Comparison of ENCODE assay signal across 1 cellular context in the genomic region with DNA sequence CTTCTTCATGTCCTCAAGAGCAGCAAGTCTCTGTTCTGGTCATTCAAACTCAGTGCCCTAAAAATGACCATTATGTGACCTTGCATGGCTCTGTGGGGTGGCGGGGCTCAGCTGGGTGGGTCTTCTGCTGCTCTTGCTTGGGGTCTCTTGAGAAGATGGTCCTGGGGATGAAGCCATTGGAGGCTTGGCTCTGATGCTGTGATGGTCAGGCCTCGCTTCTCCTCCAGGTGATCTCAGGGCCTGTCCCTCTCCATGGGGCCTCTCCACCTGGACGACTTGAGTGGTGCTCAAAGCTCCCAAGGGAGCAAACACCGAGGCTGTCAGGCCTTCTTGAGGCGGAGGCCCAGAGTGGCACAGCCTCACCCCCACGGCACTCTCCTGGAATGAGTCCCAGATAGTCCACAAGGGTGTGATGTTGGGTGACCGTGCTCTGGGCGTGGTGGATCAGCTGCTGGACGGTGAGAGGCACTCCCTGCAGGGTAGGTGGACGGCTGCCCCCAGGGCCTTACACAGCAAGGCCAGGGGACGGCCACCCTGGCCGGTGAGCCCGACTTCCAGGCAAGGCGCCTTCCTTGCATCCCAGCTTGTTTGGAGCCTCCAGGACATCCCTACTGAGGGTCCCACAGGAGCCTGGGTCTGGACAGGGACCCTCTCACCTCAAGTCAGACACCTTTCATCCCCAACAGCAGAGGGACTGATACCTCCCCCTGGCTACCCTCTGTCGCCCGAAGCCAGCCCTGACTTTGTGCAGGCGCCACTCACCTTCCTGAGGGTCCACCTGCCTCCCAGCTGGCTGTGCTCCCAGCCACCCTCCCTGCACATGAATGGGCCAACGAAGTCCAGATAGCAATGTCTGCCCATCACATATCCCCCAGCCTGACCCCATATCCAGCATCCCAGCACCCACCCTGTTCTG.
TF ChIP-seq lines count a peak whose summit lies in the region.

No MANE protein-coding gene starts in this region.

TF ChIP-seq in SK-N-SH, 30 proteins besides CTCF, POLR2A, EP300 and RAD21 (continued from another document):
- TF ChIP-seq, protein P1, sequence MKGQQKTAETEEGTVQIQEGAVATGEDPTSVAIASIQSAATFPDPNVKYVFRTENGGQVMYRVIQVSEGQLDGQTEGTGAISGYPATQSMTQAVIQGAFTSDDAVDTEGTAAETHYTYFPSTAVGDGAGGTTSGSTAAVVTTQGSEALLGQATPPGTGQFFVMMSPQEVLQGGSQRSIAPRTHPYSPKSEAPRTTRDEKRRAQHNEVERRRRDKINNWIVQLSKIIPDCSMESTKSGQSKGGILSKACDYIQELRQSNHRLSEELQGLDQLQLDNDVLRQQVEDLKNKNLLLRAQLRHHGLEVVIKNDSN (IDR thresholded peaks at IDR 0.05; ENCODE audit: borderline replicate concordance, low read depth) = no peak
- TF ChIP-seq FOXJ3 (CRISPR knock-in tag; IDR thresholded peaks at IDR 0.05) (no peak), GATA2 (CRISPR knock-in tag; IDR thresholded peaks at IDR 0.05) (no peak), POLR2AphosphoS5 (IDR thresholded peaks at IDR 0.05; ENCODE audit: low read depth, low read length) (no peak), SIN3A (IDR thresholded peaks at IDR 0.05; ENCODE audit: borderline replicate concordance, low read depth, low read length) (no peak), FOXM1 (IDR thresholded peaks at IDR 0.05; ENCODE audit: low read depth) (no peak), NFIC (IDR thresholded peaks at IDR 0.05; ENCODE audit: borderline replicate concordance) (no peak), RCOR1 (IDR thresholded peaks at IDR 0.05; ENCODE audit: low read length) (no peak), MEF2A (IDR thresholded peaks at IDR 0.05; ENCODE audit: borderline replicate concordance, low read depth) (no peak), SMC3 (IDR thresholded peaks at IDR 0.05; ENCODE audit: low read depth, low read length) (no peak)
- TF ChIP-seq, protein P2, sequence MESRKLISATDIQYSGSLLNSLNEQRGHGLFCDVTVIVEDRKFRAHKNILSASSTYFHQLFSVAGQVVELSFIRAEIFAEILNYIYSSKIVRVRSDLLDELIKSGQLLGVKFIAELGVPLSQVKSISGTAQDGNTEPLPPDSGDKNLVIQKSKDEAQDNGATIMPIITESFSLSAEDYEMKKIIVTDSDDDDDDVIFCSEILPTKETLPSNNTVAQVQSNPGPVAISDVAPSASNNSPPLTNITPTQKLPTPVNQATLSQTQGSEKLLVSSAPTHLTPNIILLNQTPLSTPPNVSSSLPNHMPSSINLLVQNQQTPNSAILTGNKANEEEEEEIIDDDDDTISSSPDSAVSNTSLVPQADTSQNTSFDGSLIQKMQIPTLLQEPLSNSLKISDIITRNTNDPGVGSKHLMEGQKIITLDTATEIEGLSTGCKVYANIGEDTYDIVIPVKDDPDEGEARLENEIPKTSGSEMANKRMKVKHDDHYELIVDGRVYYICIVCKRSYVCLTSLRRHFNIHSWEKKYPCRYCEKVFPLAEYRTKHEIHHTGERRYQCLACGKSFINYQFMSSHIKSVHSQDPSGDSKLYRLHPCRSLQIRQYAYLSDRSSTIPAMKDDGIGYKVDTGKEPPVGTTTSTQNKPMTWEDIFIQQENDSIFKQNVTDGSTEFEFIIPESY (IDR thresholded peaks at IDR 0.05; ENCODE audit: borderline replicate concordance, low read depth) = no peak
TF ChIP-seq in SK-N-SH: peak in this region for 0.
